18 cellular contexts compared by ENCODE assay signal in the genomic region with DNA sequence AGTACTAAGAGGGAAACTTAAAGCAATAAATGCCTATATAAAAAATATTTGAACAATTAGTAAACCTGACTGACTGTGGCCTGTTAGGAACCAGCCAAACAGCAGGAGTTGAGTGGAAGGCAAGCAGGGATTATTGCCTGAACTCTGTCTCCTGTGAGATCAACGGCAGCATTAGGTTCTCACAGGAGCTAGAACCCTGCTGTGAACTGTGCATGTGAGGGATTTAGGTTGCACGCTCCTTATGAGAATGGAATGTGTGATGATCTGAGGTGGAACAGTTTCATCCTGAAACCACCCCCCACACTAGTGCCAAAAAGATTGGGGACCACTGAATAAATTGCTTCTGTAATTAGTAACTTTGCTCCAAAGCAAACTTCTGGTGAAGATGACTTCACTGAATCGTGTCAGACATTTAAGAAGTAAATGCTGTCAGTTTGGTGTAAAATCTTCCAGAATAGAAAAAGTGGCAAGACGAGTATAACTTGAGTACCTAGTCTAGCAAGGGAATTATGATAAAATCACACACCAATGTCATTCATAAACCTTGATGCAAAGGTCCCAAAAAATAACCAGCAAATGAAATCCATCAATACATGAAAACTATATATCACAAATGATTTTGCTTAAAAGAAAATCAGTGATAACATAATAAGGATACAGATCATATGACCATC. TPM values are rescaled to one million over a fixed set of nuclear protein-coding genes. Genes with fewer than 3 reads are reported as not detected.
DNase-seq lines count a peak whose midpoint lies in the region; ATAC-seq and TF ChIP-seq lines count a peak whose summit lies in the region.
"Had no signal": no experiment of that assay in that cellular context is flagged by ENCODE, and none has a peak within 500 bp of the region (broad histone marks: within the 10 kb centered on the region; RNA-seq: fewer than 3 reads in every experiment).

No MANE protein-coding gene starts in this region.

- H3K4me3 ChIP-seq in Karpas-422 (ENCODE audit: low read length) (no peak overlapping the region), astrocyte of the cerebellum (ENCODE audit: low read depth, low read length) (no peak overlapping the region), esophagus (ENCODE audit: low read depth in 1 of 2, low read length in 2 of 2) (no peak overlapping the region), right atrium auricular region (no peak overlapping the region)
- H3K4me3 ChIP-seq: GM23338 had no signal

- no peak overlapping the region for H3K4me2 ChIP-seq in Karpas-422 (ENCODE audit: low read depth, low read length, poor library complexity, severe bottlenecking)
- H3K4me2 ChIP-seq: GM23338 had no signal

- H3K4me1 Mint-ChIP-seq in type B pancreatic cell (ENCODE audit: unreplicated experiment), result peaks cover 6% of the 10 kb centered on the region
- H3K4me1 Mint-ChIP-seq: CD14-positive monocyte, GM23338 had no signal

- peaks cover 5% of the 10 kb centered on the region for H3K27me3 Mint-ChIP-seq in type B pancreatic cell

- peaks cover 9% of the 10 kb centered on the region for H3K9me3 Mint-ChIP-seq in type B pancreatic cell

- H3K27me3 ChIP-seq in Karpas-422 (ENCODE audit: low read length), result no peaks in the 10 kb centered on the region
- H3K27me3 ChIP-seq in esophagus (ENCODE audit: control insufficient read depth in 1 of 2, insufficient read depth in 2 of 2, low read length in 2 of 2), result no peaks in the 10 kb centered on the region
- no peaks in the 10 kb centered on the region for H3K27me3 ChIP-seq in right atrium auricular region

- no peak overlapping the region for H3K27ac ChIP-seq in Karpas-422 (ENCODE audit: low read length)
- peak overlapping the region; percentile 74 to 76 for H3K27ac ChIP-seq in esophagus (ENCODE audit: low read depth in 2 of 2, low read length in 1 of 2)
- no peak overlapping the region for H3K27ac ChIP-seq in right atrium auricular region
- H3K27ac ChIP-seq in substantia nigra (ENCODE audit: low read depth, low read length, poor library complexity, severe bottlenecking), result no peak overlapping the region

- H3K79me2 ChIP-seq in Karpas-422 (ENCODE audit: low read length), result no peaks in the 10 kb centered on the region

- no peaks in the 10 kb centered on the region for H3K9me2 ChIP-seq in Karpas-422 (replicated peaks; ENCODE audit: insufficient read depth, low read length)

- H4K20me1 ChIP-seq in Karpas-422 (ENCODE audit: insufficient read depth, low read depth, low read length), result no peaks in the 10 kb centered on the region

- H3K9me3 ChIP-seq in Karpas-422 (ENCODE audit: low read length), result peaks cover 4% of the 10 kb centered on the region
- H3K9me3 ChIP-seq in esophagus (ENCODE audit: control insufficient read depth in 2 of 2, insufficient read depth in 1 of 2, low read depth in 1 of 2, low read length in 1 of 2), result no peaks in the 10 kb centered on the region
- H3K9me3 ChIP-seq in right atrium auricular region, result peaks cover 0 to 22% of the 10 kb centered on the region in 2 donors

- no peak for ATAC-seq in GM18868 (IDR thresholded peaks at IDR 0.05; ENCODE audit: unreplicated experiment)
- ATAC-seq: GM23338 had no signal

- peak overlapping the region; percentile 47 for H3K27ac Mint-ChIP-seq in type B pancreatic cell
- H3K27ac Mint-ChIP-seq: CD14-positive monocyte, GM23338 had no signal

- no peaks in the 10 kb centered on the region for H3K36me3 ChIP-seq in Karpas-422 (ENCODE audit: insufficient read depth, low read length)
- H3K36me3 ChIP-seq in esophagus (ENCODE audit: control insufficient read depth in 2 of 2, insufficient read depth in 2 of 2, low read length in 1 of 2), result no peaks in the 10 kb centered on the region
- H3K36me3 ChIP-seq in right atrium auricular region, result no peaks in the 10 kb centered on the region

- H3K4me1 ChIP-seq in Karpas-422 (ENCODE audit: low read length), result peaks cover 2% of the 10 kb centered on the region; the same call in 1 of the 2 replicates
- H3K4me1 ChIP-seq in esophagus (ENCODE audit: control insufficient read depth in 2 of 2, insufficient read depth in 2 of 2, low read length in 1 of 2), result no peaks in the 10 kb centered on the region
- H3K4me1 ChIP-seq in right atrium auricular region, result no peaks in the 10 kb centered on the region

- no peaks in the 10 kb centered on the region for H3K36me3 Mint-ChIP-seq in type B pancreatic cell
- H3K36me3 Mint-ChIP-seq: CD14-positive monocyte had no signal

- no peak for DNase-seq in Karpas-422
- DNase-seq in astrocyte of the cerebellum (ENCODE audit: low read depth), result peak; percentile 31
- no peak for DNase-seq in type B pancreatic cell (ENCODE audit: extremely low spot score, unreplicated experiment)
- no peak for DNase-seq in right atrium auricular region (ENCODE audit: low spot score)
- DNase-seq in substantia nigra (lab: John Stamatoyannopoulos, UW), result no peak
- DNase-seq: DMS79 treated with DMSO at 0.1 percent for 48 hours, HCEC 1CT, NCI-H1417, NCI-H187, NCI-H2107, NCI-H510A, NCI-H774, OCI-M1, SHP77 treated with DMSO at 0.1 percent for 48 hours had no signal

- H3K9ac ChIP-seq in Karpas-422 (ENCODE audit: low read length), result no peak overlapping the region

- WGBS in esophagus, 2 donors, result 44 to 56% methylated on average over 4 of the region's 4 CpGs

- in situ Hi-C loops in astrocyte of the cerebellum (cut with HindIII; ENCODE audit: low sequenced_read_pairs), result no loop called here

- H2AFZ ChIP-seq in Karpas-422 (ENCODE audit: low read length), result 0 out of 2 replicates have a peak overlapping the region, but pooled peaks have one; percentile 8
- H2AFZ ChIP-seq: GM23338 had no signal

- peak overlapping the region; percentile 48 for H3K4me3 Mint-ChIP-seq in type B pancreatic cell
- H3K4me3 Mint-ChIP-seq: CD14-positive monocyte, GM23338 had no signal

- TF ChIP-seq CTCF in astrocyte of the cerebellum (IDR thresholded peaks at IDR 0.05; ENCODE audit: low read depth, low read length, missing control alignments) (no peak), type B pancreatic cell (conservative IDR thresholded peaks at IDR 0.05) (no peak), right atrium auricular region (IDR thresholded peaks at IDR 0.05) (no peak)

RNA-seq across cellular contexts. Expression of a gene that starts 53.8 kb away (rescaled TPM):
- total RNA-seq in Karpas-422 (2014; rRNA removed; shearing (Covaris generic); ENCODE audit: low replicate concordance), result 16.9 and 42.6 TPM in 2 replicates
- polyA plus RNA-seq in esophagus, result 1 to 10 TPM in 1 of 2 donors, under 1 TPM in 1; 0.79 to 1.2 TPM
- total RNA-seq in type B pancreatic cell (ENCODE audit: low replicate concordance) (0.31 and 3.5 TPM in 2 replicates), right atrium auricular region (under 1 TPM; 0.56 to 0.90 TPM)

Comparison
In these comparisons a context has a peak if more than half of its experiments do, and no peak if none do; other contexts are left out.
1. H3K27ac ChIP-seq: peak in esophagus (2 of 2); none in Karpas-422 (single experiment), right atrium auricular region (0 of 2) and substantia nigra (single experiment).